ENCODE assay signal across 23 cellular contexts in genomic region chr14:105250986-105251385, GRCh38. TPM values are rescaled to one million over a fixed set of nuclear protein-coding genes. Genes with fewer than 3 reads are reported as not detected.
DNase-seq lines count a peak whose midpoint lies in the region; ATAC-seq and TF ChIP-seq lines count a peak whose summit lies in the region.
"Had no signal": no experiment of that assay in that cellular context is flagged by ENCODE, and none has a peak within 500 bp of the region (broad histone marks: within the 10 kb centered on the region; RNA-seq: fewer than 3 reads in every experiment).

No MANE protein-coding gene starts in this region.

- H3K4me2 ChIP-seq in BLaER1 treated with 17β-estradiol and CSF1 and Interleukin-3, amounts not matched to agents 10 nM and 100 nM = peak overlapping the region; percentile 92 to 99 (median 97); a peak in 20 of 22 replicates
- H3K4me2 ChIP-seq: KMS-11 had no signal

- CTCF ChIA-PET in CD8-positive, alpha-beta T cell (lab: Charles Lee) = no interaction called here

- H3K9me3 ChIP-seq in BLaER1 treated with 17β-estradiol and CSF1 and Interleukin-3, amounts not matched to agents 10 nM and 100 nM (replicated peaks in 1 of 11) = no peaks in the 10 kb centered on the region
- no peaks in the 10 kb centered on the region for H3K9me3 ChIP-seq in CD8-positive, alpha-beta T cell (ENCODE audit: low read length)
- H3K9me3 ChIP-seq: gastroesophageal sphincter, left lung, mucosa of descending colon, SJCRH30, vagina had no signal

- peak overlapping the region in 3 of 10 experiments; percentile 71 to 77 (median 75); a peak in 6 of 20 replicates for H3K4me3 ChIP-seq in BLaER1 treated with 17β-estradiol and CSF1 and Interleukin-3, amounts not matched to agents 10 nM and 100 nM
- H3K4me3 ChIP-seq in CD8-positive, alpha-beta T cell (ENCODE audit: low read depth, low read length) = no peak overlapping the region
- no peak overlapping the region for H3K4me3 ChIP-seq in coronary artery
- H3K4me3 ChIP-seq: gastroesophageal sphincter, left lung, mucosa of descending colon, SJCRH30, skin epidermis, vagina had no signal

- H3K27ac Mint-ChIP-seq in CD8-positive, alpha-beta T cell = no peak overlapping the region
- no peak overlapping the region for H3K27ac Mint-ChIP-seq in activated naive CD8-positive, alpha-beta T cell treated with anti-CD3 and anti-CD28 coated beads, Interleukin-2, amount 50 U/mL, for 24 hours
- H3K27ac Mint-ChIP-seq in nephron = peak overlapping the region in 1 of 3 experiments; percentile 36
- H3K27ac Mint-ChIP-seq: activated naive CD8-positive, alpha-beta T cell treated with anti-CD3 and anti-CD28 coated beads, Interleukin-2, amount 10 ng/mL, durations not matched to agents 7 days and 5 days had no signal

- no peaks in the 10 kb centered on the region for H3K27me3 Mint-ChIP-seq in CD8-positive, alpha-beta T cell (ENCODE audit: low read depth)
- no peaks in the 10 kb centered on the region for H3K27me3 Mint-ChIP-seq in activated naive CD8-positive, alpha-beta T cell treated with anti-CD3 and anti-CD28 coated beads, Interleukin-2, amount 50 U/mL, for 24 hours
- H3K27me3 Mint-ChIP-seq in nephron (ENCODE audit: low read depth) = no peaks in the 10 kb centered on the region
- H3K27me3 Mint-ChIP-seq: activated naive CD8-positive, alpha-beta T cell treated with anti-CD3 and anti-CD28 coated beads, Interleukin-2, amount 10 ng/mL, durations not matched to agents 7 days and 5 days had no signal

- POLR2A ChIA-PET in CD8-positive, alpha-beta T cell (lab: Charles Lee) = no interaction called here

- H3K4me1 ChIP-seq in BLaER1 treated with 17β-estradiol and CSF1 and Interleukin-3, amounts not matched to agents 10 nM and 100 nM = peaks cover 46 to 96% (median 92%) of the 10 kb centered on the region in 10 experiments
- peaks cover 15% of the 10 kb centered on the region for H3K4me1 ChIP-seq in CD8-positive, alpha-beta T cell (ENCODE audit: insufficient read depth, low read length)

- peak overlapping the region in 4 of 11 experiments; percentile 36 to 84 (median 83); a peak in 6 of 22 replicates for H3K27ac ChIP-seq in BLaER1 treated with 17β-estradiol and CSF1 and Interleukin-3, amounts not matched to agents 10 nM and 100 nM
- H3K27ac ChIP-seq in CD8-positive, alpha-beta T cell (ENCODE audit: low read depth, low read length) = no peak overlapping the region
- no peak overlapping the region for H3K27ac ChIP-seq in coronary artery
- H3K27ac ChIP-seq: KMS-11, left lung, SJCRH30, skin epidermis, vagina had no signal

- H4K20me1 ChIP-seq in BLaER1 treated with 17β-estradiol and CSF1 and Interleukin-3, amounts not matched to agents 10 nM and 100 nM = peaks cover 70 to 96% (median 93%) of the 10 kb centered on the region in 11 experiments; a peak in 21 of 22 replicates

- peaks cover 0 to 42% (median 0%) of the 10 kb centered on the region in 11 experiments; a peak in 5 of 22 replicates for H3K27me3 ChIP-seq in BLaER1 treated with 17β-estradiol and CSF1 and Interleukin-3, amounts not matched to agents 10 nM and 100 nM
- no peaks in the 10 kb centered on the region for H3K27me3 ChIP-seq in CD8-positive, alpha-beta T cell (ENCODE audit: insufficient read depth, low read length)
- H3K27me3 ChIP-seq: gastroesophageal sphincter, left lung, SJCRH30, vagina had no signal

- peaks cover 20% of the 10 kb centered on the region for H3K4me1 Mint-ChIP-seq in CD8-positive, alpha-beta T cell (ENCODE audit: low read depth)
- peaks cover 18% of the 10 kb centered on the region for H3K4me1 Mint-ChIP-seq in activated naive CD8-positive, alpha-beta T cell treated with anti-CD3 and anti-CD28 coated beads, Interleukin-2, amount 50 U/mL, for 24 hours
- peaks cover 30% of the 10 kb centered on the region for H3K4me1 Mint-ChIP-seq in nephron

- ATAC-seq in CD8-positive, alpha-beta T cell = no peak
- ATAC-seq in activated naive CD8-positive, alpha-beta T cell treated with anti-CD3 and anti-CD28 coated beads, Interleukin-2, amount 50 U/mL, for 24 hours = no peak
- ATAC-seq: activated CD4-positive, CD25-positive, alpha-beta regulatory T cell treated with anti-CD3 and anti-CD28 coated beads, Interleukin-2, amount 50 U/mL, for 24 hours; gastroesophageal sphincter; left lung; mucosa of descending colon had no signal

- intact Hi-C loops in CD8-positive, alpha-beta T cell (cut with DNase I, micrococcal nuclease) = no loop called here

- peaks cover 14 to 37% (median 24%) of the 10 kb centered on the region in 11 experiments; a peak in 19 of 22 replicates for H3K36me3 ChIP-seq in BLaER1 treated with 17β-estradiol and CSF1 and Interleukin-3, amounts not matched to agents 10 nM and 100 nM
- H3K36me3 ChIP-seq in CD8-positive, alpha-beta T cell (ENCODE audit: insufficient read depth, low read length) = no peaks in the 10 kb centered on the region

- H3K9me3 Mint-ChIP-seq in CD8-positive, alpha-beta T cell = no peaks in the 10 kb centered on the region
- no peaks in the 10 kb centered on the region for H3K9me3 Mint-ChIP-seq in activated naive CD8-positive, alpha-beta T cell treated with anti-CD3 and anti-CD28 coated beads, Interleukin-2, amount 50 U/mL, for 24 hours
- H3K9me3 Mint-ChIP-seq in nephron = no peaks in the 10 kb centered on the region
- H3K9me3 Mint-ChIP-seq: activated naive CD8-positive, alpha-beta T cell treated with anti-CD3 and anti-CD28 coated beads, Interleukin-2, amount 10 ng/mL, durations not matched to agents 7 days and 5 days had no signal

- peaks cover 37% of the 10 kb centered on the region for H3K36me3 Mint-ChIP-seq in CD8-positive, alpha-beta T cell
- H3K36me3 Mint-ChIP-seq in activated naive CD8-positive, alpha-beta T cell treated with anti-CD3 and anti-CD28 coated beads, Interleukin-2, amount 50 U/mL, for 24 hours (ENCODE audit: low read depth) = peaks cover 2% of the 10 kb centered on the region
- H3K36me3 Mint-ChIP-seq in nephron (ENCODE audit: low read depth) = peaks cover 36% of the 10 kb centered on the region

- H3K9ac ChIP-seq in BLaER1 treated with 17β-estradiol and CSF1 and Interleukin-3, amounts not matched to agents 10 nM and 100 nM = peak overlapping the region in 4 of 11 experiments; percentile 87 to 90 (median 87); a peak in 8 of 22 replicates
- H3K9ac ChIP-seq: KMS-11 had no signal

- DNase-seq in CD8-positive, alpha-beta T cell = no peak
- DNase-seq in activated naive CD8-positive, alpha-beta T cell treated with anti-CD3 and anti-CD28 coated beads, Interleukin-2, amount 50 U/mL, for 24 hours = no peak
- no peak for DNase-seq in hepatic stellate cell (ENCODE audit: low spot score)
- DNase-seq in coronary artery (ENCODE audit: low spot score) = no peak
- no peak for DNase-seq in effector CD4-positive, alpha-beta T cell
- DNase-seq: activated CD8-positive, alpha-beta memory T cell treated with anti-CD3 and anti-CD28 coated beads, Interleukin-2, amount 50 U/mL, for 4 hours; activated naive CD8-positive, alpha-beta T cell treated with anti-CD3 and anti-CD28 coated beads, Interleukin-2, amount 10 ng/mL, durations not matched to agents 7 days and 5 days; AML-193; left lung; mucosa of descending colon; NCI-H1105 treated with DMSO at 0.1 percent for 48 hours; NCI-H748 treated with DMSO at 0.1 percent for 48 hours; SJCRH30; stimulated activated CD4-positive, alpha-beta T cell treated with anti-CD3 and anti-CD28 coated beads, Interleukin-4, amount 100 ng/mL, for 1 hour; substantia nigra; T1000 had no signal

- TF ChIP-seq CTCF in CD8-positive, alpha-beta T cell (IDR thresholded peaks at IDR 0.05) = no peak
- TF ChIP-seq CTCF in nephron (IDR thresholded peaks at IDR 0.05; ENCODE audit: unreplicated experiment in 3 of 3) (no peak), coronary artery (IDR thresholded peaks at IDR 0.05) (no peak)

- peak overlapping the region; percentile 43 for H3K4me3 Mint-ChIP-seq in CD8-positive, alpha-beta T cell
- H3K4me3 Mint-ChIP-seq in activated naive CD8-positive, alpha-beta T cell treated with anti-CD3 and anti-CD28 coated beads, Interleukin-2, amount 50 U/mL, for 24 hours = peak overlapping the region; percentile 74
- H3K4me3 Mint-ChIP-seq in nephron = peak overlapping the region; percentile 84 to 92 (median 90)

RNA-seq across cellular contexts. Expression of gene BTBD6, which starts 2.7 kb away (rescaled TPM):
- 10 to 100 TPM; 34.1 to 34.4 TPM for total RNA-seq in CD8-positive, alpha-beta T cell
- total RNA-seq: SJCRH30 had no signal

RNA-seq across cellular contexts. Expression of gene BRF1, which starts 49.8 kb away (rescaled TPM):
- total RNA-seq in CD8-positive, alpha-beta T cell = 10 to 100 TPM; 60.0 to 61.2 TPM
